ENCODE assay signal across 1 cellular context in genomic region chr16:14629919-14630619, GRCh38.
TF ChIP-seq lines count a peak whose summit lies in the region.

A gene with protein sequence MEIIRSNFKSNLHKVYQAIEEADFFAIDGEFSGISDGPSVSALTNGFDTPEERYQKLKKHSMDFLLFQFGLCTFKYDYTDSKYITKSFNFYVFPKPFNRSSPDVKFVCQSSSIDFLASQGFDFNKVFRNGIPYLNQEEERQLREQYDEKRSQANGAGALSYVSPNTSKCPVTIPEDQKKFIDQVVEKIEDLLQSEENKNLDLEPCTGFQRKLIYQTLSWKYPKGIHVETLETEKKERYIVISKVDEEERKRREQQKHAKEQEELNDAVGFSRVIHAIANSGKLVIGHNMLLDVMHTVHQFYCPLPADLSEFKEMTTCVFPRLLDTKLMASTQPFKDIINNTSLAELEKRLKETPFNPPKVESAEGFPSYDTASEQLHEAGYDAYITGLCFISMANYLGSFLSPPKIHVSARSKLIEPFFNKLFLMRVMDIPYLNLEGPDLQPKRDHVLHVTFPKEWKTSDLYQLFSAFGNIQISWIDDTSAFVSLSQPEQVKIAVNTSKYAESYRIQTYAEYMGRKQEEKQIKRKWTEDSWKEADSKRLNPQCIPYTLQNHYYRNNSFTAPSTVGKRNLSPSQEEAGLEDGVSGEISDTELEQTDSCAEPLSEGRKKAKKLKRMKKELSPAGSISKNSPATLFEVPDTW (minus strand): TSS chr16:14630260. CDS start chr16:14630125, 135 bp downstream.

TF ChIP-seq in HepG2, 621 proteins besides CTCF, POLR2A, EP300 and RAD21 (continued from another document and continues in another):
- TF ChIP-seq, protein P1, sequence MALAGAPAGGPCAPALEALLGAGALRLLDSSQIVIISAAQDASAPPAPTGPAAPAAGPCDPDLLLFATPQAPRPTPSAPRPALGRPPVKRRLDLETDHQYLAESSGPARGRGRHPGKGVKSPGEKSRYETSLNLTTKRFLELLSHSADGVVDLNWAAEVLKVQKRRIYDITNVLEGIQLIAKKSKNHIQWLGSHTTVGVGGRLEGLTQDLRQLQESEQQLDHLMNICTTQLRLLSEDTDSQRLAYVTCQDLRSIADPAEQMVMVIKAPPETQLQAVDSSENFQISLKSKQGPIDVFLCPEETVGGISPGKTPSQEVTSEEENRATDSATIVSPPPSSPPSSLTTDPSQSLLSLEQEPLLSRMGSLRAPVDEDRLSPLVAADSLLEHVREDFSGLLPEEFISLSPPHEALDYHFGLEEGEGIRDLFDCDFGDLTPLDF (CRISPR knock-in tag; IDR thresholded peaks at IDR 0.05): peak; percentile 88
- TF ChIP-seq ZFX (CRISPR knock-in tag; IDR thresholded peaks at IDR 0.05; ENCODE audit: low read depth) (peak; percentile 100), MTF1 (CRISPR knock-in tag; IDR thresholded peaks at IDR 0.05) (0 out of 2 replicates have a peak, but pooled peaks have one; percentile 74), ZNF615 (CRISPR knock-in tag; IDR thresholded peaks at IDR 0.05; ENCODE audit: borderline replicate concordance) (no peak), ZHX2 (IDR thresholded peaks at IDR 0.05; ENCODE audit: low read depth) (peak; percentile 91), ZHX2 (CRISPR knock-in tag; IDR thresholded peaks at IDR 0.05; ENCODE audit: borderline replicate concordance) (peak; percentile 91; the same call in 1 of the 2 replicates), SRF (IDR thresholded peaks at IDR 0.05; ENCODE audit: low read depth, low read length) (peak; percentile 95), MYC (CRISPR knock-in tag; IDR thresholded peaks at IDR 0.05; ENCODE audit: borderline replicate concordance) (peak; percentile 89), ZNF501 (CRISPR knock-in tag; IDR thresholded peaks at IDR 0.05) (peak; percentile 89; the same call in 1 of the 2 replicates), IRF2 (CRISPR knock-in tag; IDR thresholded peaks at IDR 0.05) (peak; percentile 63; the same call in 1 of the 2 replicates), ZSCAN20 (CRISPR knock-in tag; IDR thresholded peaks at IDR 0.05; ENCODE audit: borderline replicate concordance) (peak; percentile 95; the same call in 1 of the 2 replicates), ZNF124 (CRISPR knock-in tag; IDR thresholded peaks at IDR 0.05) (peak; percentile 88; the same call in 1 of the 2 replicates), SPEN (CRISPR knock-in tag; IDR thresholded peaks at IDR 0.05; ENCODE audit: low read depth) (peak; percentile 98), TAF1 (CRISPR knock-in tag; IDR thresholded peaks at IDR 0.05) (peak; percentile 98), AGO2 (optimal IDR thresholded peaks at IDR 0.05; ENCODE audit: low read depth, low read length) (peak; percentile 97), POGK (CRISPR knock-in tag; conservative IDR thresholded peaks at IDR 0.05) (peak; percentile 87; the same call in 1 of the 2 replicates), ZNF879 (CRISPR knock-in tag; IDR thresholded peaks at IDR 0.05) (peak; percentile 95), KLF16 (CRISPR knock-in tag; IDR thresholded peaks at IDR 0.05) (peak in 1 of 2 experiments; percentile 95; a peak in 2 of 4 replicates), CBX2 (IDR thresholded peaks at IDR 0.05; ENCODE audit: low read depth, low read length) (no peak), CBX2 (CRISPR knock-in tag; IDR thresholded peaks at IDR 0.05; ENCODE audit: low read depth) (peak; percentile 89; the same call in 1 of the 2 replicates), ZNF776 (CRISPR knock-in tag; IDR thresholded peaks at IDR 0.05) (peak; percentile 98), ATF7 (IDR thresholded peaks at IDR 0.05) (no peak), ATF7 (CRISPR knock-in tag; IDR thresholded peaks at IDR 0.05) (peak; percentile 84), ZFP91 (CRISPR knock-in tag; IDR thresholded peaks at IDR 0.05; ENCODE audit: borderline replicate concordance) (peak; percentile 95; the same call in 1 of the 2 replicates), ZKSCAN8 (CRISPR knock-in tag; IDR thresholded peaks at IDR 0.05; ENCODE audit: borderline replicate concordance) (no peak; the same call in 1 of the 2 replicates), ZNF558 (CRISPR knock-in tag; IDR thresholded peaks at IDR 0.05; ENCODE audit: borderline replicate concordance) (peak; percentile 95; the same call in 1 of the 2 replicates), ZBTB1 (CRISPR knock-in tag; IDR thresholded peaks at IDR 0.05; ENCODE audit: borderline replicate concordance) (no peak), MLXIP (CRISPR knock-in tag; IDR thresholded peaks at IDR 0.05; ENCODE audit: borderline replicate concordance) (peak; percentile 89; the same call in 1 of the 2 replicates), TEF (CRISPR knock-in tag; IDR thresholded peaks at IDR 0.05) (no peak; the same call in 1 of the 2 replicates), HES4 (CRISPR knock-in tag; IDR thresholded peaks at IDR 0.05; ENCODE audit: borderline replicate concordance) (peak; percentile 98), JUN (CRISPR knock-in tag; IDR thresholded peaks at IDR 0.05) (peak; percentile 54; the same call in 1 of the 2 replicates)
- TF ChIP-seq, protein P2, sequence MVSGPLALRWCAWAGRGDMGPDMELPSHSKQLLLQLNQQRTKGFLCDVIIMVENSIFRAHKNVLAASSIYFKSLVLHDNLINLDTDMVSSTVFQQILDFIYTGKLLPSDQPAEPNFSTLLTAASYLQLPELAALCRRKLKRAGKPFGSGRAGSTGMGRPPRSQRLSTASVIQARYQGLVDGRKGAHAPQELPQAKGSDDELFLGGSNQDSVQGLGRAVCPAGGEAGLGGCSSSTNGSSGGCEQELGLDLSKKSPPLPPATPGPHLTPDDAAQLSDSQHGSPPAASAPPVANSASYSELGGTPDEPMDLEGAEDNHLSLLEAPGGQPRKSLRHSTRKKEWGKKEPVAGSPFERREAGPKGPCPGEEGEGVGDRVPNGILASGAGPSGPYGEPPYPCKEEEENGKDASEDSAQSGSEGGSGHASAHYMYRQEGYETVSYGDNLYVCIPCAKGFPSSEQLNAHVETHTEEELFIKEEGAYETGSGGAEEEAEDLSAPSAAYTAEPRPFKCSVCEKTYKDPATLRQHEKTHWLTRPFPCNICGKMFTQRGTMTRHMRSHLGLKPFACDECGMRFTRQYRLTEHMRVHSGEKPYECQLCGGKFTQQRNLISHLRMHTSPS (CRISPR knock-in tag; IDR thresholded peaks at IDR 0.05; ENCODE audit: low read depth): no peak
- TF ChIP-seq, protein P3, sequence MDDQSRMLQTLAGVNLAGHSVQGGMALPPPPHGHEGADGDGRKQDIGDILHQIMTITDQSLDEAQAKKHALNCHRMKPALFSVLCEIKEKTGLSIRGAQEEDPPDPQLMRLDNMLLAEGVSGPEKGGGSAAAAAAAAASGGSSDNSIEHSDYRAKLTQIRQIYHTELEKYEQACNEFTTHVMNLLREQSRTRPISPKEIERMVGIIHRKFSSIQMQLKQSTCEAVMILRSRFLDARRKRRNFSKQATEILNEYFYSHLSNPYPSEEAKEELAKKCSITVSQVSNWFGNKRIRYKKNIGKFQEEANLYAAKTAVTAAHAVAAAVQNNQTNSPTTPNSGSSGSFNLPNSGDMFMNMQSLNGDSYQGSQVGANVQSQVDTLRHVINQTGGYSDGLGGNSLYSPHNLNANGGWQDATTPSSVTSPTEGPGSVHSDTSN (CRISPR knock-in tag; IDR thresholded peaks at IDR 0.05; ENCODE audit: borderline replicate concordance): 0 out of 2 replicates have a peak, but pooled peaks have one; percentile 82
- TF ChIP-seq, protein P4, sequence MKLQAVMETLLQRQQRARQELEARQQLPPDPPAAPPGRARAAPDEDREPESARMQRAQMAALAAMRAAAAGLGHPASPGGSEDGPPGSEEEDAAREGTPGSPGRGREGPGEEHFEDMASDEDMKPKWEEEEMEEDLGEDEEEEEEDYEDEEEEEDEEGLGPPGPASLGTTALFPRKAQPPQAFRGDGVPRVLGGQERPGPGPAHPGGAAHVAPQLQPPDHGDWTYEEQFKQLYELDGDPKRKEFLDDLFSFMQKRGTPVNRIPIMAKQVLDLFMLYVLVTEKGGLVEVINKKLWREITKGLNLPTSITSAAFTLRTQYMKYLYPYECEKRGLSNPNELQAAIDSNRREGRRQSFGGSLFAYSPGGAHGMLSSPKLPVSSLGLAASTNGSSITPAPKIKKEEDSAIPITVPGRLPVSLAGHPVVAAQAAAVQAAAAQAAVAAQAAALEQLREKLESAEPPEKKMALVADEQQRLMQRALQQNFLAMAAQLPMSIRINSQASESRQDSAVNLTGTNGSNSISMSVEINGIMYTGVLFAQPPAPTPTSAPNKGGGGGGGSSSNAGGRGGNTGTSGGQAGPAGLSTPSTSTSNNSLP (IDR thresholded peaks at IDR 0.05; ENCODE audit: low read depth, low read length): 0 out of 2 replicates have a peak, but pooled peaks have one; percentile 40
